1 cellular context compared by ENCODE assay signal in genomic region chr4:75673027-75673958, GRCh38.
TF ChIP-seq lines count a peak whose summit lies in the region.

Gene G3BP2, minus strand, starts transcription at chr4:75673411. Its CDS starts 11,386 bp downstream, at chr4:75662025.

TF ChIP-seq in HepG2, 621 proteins besides CTCF, POLR2A, EP300 and RAD21 (continued from another document and continues in another):
- TF ChIP-seq, protein P1, sequence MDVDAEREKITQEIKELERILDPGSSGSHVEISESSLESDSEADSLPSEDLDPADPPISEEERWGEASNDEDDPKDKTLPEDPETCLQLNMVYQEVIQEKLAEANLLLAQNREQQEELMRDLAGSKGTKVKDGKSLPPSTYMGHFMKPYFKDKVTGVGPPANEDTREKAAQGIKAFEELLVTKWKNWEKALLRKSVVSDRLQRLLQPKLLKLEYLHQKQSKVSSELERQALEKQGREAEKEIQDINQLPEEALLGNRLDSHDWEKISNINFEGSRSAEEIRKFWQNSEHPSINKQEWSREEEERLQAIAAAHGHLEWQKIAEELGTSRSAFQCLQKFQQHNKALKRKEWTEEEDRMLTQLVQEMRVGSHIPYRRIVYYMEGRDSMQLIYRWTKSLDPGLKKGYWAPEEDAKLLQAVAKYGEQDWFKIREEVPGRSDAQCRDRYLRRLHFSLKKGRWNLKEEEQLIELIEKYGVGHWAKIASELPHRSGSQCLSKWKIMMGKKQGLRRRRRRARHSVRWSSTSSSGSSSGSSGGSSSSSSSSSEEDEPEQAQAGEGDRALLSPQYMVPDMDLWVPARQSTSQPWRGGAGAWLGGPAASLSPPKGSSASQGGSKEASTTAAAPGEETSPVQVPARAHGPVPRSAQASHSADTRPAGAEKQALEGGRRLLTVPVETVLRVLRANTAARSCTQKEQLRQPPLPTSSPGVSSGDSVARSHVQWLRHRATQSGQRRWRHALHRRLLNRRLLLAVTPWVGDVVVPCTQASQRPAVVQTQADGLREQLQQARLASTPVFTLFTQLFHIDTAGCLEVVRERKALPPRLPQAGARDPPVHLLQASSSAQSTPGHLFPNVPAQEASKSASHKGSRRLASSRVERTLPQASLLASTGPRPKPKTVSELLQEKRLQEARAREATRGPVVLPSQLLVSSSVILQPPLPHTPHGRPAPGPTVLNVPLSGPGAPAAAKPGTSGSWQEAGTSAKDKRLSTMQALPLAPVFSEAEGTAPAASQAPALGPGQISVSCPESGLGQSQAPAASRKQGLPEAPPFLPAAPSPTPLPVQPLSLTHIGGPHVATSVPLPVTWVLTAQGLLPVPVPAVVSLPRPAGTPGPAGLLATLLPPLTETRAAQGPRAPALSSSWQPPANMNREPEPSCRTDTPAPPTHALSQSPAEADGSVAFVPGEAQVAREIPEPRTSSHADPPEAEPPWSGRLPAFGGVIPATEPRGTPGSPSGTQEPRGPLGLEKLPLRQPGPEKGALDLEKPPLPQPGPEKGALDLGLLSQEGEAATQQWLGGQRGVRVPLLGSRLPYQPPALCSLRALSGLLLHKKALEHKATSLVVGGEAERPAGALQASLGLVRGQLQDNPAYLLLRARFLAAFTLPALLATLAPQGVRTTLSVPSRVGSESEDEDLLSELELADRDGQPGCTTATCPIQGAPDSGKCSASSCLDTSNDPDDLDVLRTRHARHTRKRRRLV (CRISPR knock-in tag; IDR thresholded peaks at IDR 0.05), result no peak
- TF ChIP-seq ZNF672 (CRISPR knock-in tag; IDR thresholded peaks at IDR 0.05) (no peak), DPF2 (CRISPR knock-in tag; IDR thresholded peaks at IDR 0.05; ENCODE audit: borderline replicate concordance, low read depth) (no peak), ZNF614 (CRISPR knock-in tag; IDR thresholded peaks at IDR 0.05; ENCODE audit: borderline replicate concordance) (0 out of 2 replicates have a peak, but pooled peaks have one; percentile 18), KLF15 (CRISPR knock-in tag; IDR thresholded peaks at IDR 0.05; ENCODE audit: borderline replicate concordance) (peak; percentile 49; the same call in 1 of the 2 replicates), ZSCAN25 (CRISPR knock-in tag; IDR thresholded peaks at IDR 0.05) (peak; percentile 22; the same call in 1 of the 2 replicates), YEATS2 (CRISPR knock-in tag; IDR thresholded peaks at IDR 0.05; ENCODE audit: borderline replicate concordance) (peak; percentile 89; the same call in 1 of the 2 replicates), ARID3A (IDR thresholded peaks at IDR 0.05; ENCODE audit: low read depth, low read length) (no peak), ZBTB7A (CRISPR knock-in tag; IDR thresholded peaks at IDR 0.05) (no peak), SNRNP70 (IDR thresholded peaks at IDR 0.05; ENCODE audit: low read depth, low read length) (no peak), ZNF546 (CRISPR knock-in tag; conservative IDR thresholded peaks at IDR 0.05) (no peak; the same call in 1 of the 2 replicates), ZNF670 (CRISPR knock-in tag; IDR thresholded peaks at IDR 0.05; ENCODE audit: borderline replicate concordance) (no peak; the same call in 1 of the 2 replicates), ZNF770 (CRISPR knock-in tag; IDR thresholded peaks at IDR 0.05) (peak; percentile 57), PHF5A (CRISPR knock-in tag; IDR thresholded peaks at IDR 0.05; ENCODE audit: low read depth, unreplicated experiment) (no peak), ZNF101 (CRISPR knock-in tag; IDR thresholded peaks at IDR 0.05; ENCODE audit: borderline replicate concordance, low read depth) (no peak), ZNF362 (CRISPR knock-in tag; IDR thresholded peaks at IDR 0.05; ENCODE audit: borderline replicate concordance) (no peak; the same call in none of the 2 replicates), HOXA7 (CRISPR knock-in tag; IDR thresholded peaks at IDR 0.05) (no peak; the same call in 1 of the 2 replicates), ZNF350 (CRISPR knock-in tag; IDR thresholded peaks at IDR 0.05; ENCODE audit: borderline replicate concordance, low read depth) (peak; percentile 74), TFDP1 (CRISPR knock-in tag; IDR thresholded peaks at IDR 0.05; ENCODE audit: borderline replicate concordance) (peak; percentile 91), ZSCAN20 (CRISPR knock-in tag; IDR thresholded peaks at IDR 0.05; ENCODE audit: borderline replicate concordance) (no peak), ZNF589 (CRISPR knock-in tag; conservative IDR thresholded peaks at IDR 0.05) (no peak; the same call in 1 of the 2 replicates), ZFP37 (CRISPR knock-in tag; IDR thresholded peaks at IDR 0.05; ENCODE audit: borderline replicate concordance) (peak; percentile 67; the same call in 1 of the 2 replicates), RXRA (CRISPR knock-in tag; IDR thresholded peaks at IDR 0.05) (0 out of 2 replicates have a peak, but pooled peaks have one; percentile 32), RFX1 (IDR thresholded peaks at IDR 0.05) (no peak), NFRKB (IDR thresholded peaks at IDR 0.05) (no peak), RFXANK (CRISPR knock-in tag; IDR thresholded peaks at IDR 0.05) (no peak), ZBTB7B (CRISPR knock-in tag; IDR thresholded peaks at IDR 0.05) (no peak), ZNF660 (CRISPR knock-in tag; IDR thresholded peaks at IDR 0.05; ENCODE audit: borderline replicate concordance, low read depth) (no peak), ZNF441 (CRISPR knock-in tag; IDR thresholded peaks at IDR 0.05; ENCODE audit: borderline replicate concordance) (peak; percentile 33; the same call in 1 of the 2 replicates), ZBTB20 (CRISPR knock-in tag; IDR thresholded peaks at IDR 0.05; ENCODE audit: borderline replicate concordance, low read depth) (no peak; the same call in 1 of the 2 replicates), ZNF260 (CRISPR knock-in tag; IDR thresholded peaks at IDR 0.05; ENCODE audit: borderline replicate concordance, low read depth) (no peak), HES4 (CRISPR knock-in tag; IDR thresholded peaks at IDR 0.05; ENCODE audit: borderline replicate concordance) (0 out of 2 replicates have a peak, but pooled peaks have one; percentile 3)
- TF ChIP-seq, protein P2, sequence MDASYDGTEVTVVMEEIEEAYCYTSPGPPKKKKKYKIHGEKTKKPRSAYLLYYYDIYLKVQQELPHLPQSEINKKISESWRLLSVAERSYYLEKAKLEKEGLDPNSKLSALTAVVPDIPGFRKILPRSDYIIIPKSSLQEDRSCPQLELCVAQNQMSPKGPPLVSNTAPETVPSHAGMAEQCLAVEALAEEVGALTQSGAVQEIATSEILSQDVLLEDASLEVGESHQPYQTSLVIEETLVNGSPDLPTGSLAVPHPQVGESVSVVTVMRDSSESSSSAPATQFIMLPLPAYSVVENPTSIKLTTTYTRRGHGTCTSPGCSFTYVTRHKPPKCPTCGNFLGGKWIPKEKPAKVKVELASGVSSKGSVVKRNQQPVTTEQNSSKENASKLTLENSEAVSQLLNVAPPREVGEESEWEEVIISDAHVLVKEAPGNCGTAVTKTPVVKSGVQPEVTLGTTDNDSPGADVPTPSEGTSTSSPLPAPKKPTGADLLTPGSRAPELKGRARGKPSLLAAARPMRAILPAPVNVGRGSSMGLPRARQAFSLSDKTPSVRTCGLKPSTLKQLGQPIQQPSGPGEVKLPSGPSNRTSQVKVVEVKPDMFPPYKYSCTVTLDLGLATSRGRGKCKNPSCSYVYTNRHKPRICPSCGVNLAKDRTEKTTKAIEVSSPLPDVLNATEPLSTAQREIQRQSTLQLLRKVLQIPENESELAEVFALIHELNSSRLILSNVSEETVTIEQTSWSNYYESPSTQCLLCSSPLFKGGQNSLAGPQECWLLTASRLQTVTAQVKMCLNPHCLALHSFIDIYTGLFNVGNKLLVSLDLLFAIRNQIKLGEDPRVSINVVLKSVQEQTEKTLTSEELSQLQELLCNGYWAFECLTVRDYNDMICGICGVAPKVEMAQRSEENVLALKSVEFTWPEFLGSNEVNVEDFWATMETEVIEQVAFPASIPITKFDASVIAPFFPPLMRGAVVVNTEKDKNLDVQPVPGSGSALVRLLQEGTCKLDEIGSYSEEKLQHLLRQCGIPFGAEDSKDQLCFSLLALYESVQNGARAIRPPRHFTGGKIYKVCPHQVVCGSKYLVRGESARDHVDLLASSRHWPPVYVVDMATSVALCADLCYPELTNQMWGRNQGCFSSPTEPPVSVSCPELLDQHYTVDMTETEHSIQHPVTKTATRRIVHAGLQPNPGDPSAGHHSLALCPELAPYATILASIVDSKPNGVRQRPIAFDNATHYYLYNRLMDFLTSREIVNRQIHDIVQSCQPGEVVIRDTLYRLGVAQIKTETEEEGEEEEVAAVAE (CRISPR knock-in tag; IDR thresholded peaks at IDR 0.05; ENCODE audit: borderline replicate concordance), result no peak
- TF ChIP-seq, protein P3, sequence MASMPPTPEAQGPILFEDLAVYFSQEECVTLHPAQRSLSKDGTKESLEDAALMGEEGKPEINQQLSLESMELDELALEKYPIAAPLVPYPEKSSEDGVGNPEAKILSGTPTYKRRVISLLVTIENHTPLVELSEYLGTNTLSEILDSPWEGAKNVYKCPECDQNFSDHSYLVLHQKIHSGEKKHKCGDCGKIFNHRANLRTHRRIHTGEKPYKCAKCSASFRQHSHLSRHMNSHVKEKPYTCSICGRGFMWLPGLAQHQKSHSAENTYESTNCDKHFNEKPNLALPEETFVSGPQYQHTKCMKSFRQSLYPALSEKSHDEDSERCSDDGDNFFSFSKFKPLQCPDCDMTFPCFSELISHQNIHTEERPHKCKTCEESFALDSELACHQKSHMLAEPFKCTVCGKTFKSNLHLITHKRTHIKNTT (CRISPR knock-in tag; IDR thresholded peaks at IDR 0.05), result no peak
- TF ChIP-seq, protein P4, sequence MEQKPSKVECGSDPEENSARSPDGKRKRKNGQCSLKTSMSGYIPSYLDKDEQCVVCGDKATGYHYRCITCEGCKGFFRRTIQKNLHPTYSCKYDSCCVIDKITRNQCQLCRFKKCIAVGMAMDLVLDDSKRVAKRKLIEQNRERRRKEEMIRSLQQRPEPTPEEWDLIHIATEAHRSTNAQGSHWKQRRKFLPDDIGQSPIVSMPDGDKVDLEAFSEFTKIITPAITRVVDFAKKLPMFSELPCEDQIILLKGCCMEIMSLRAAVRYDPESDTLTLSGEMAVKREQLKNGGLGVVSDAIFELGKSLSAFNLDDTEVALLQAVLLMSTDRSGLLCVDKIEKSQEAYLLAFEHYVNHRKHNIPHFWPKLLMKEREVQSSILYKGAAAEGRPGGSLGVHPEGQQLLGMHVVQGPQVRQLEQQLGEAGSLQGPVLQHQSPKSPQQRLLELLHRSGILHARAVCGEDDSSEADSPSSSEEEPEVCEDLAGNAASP (CRISPR knock-in tag; IDR thresholded peaks at IDR 0.05; ENCODE audit: borderline replicate concordance), result 0 out of 2 replicates have a peak, but pooled peaks have one; percentile 15
- TF ChIP-seq, protein P5, sequence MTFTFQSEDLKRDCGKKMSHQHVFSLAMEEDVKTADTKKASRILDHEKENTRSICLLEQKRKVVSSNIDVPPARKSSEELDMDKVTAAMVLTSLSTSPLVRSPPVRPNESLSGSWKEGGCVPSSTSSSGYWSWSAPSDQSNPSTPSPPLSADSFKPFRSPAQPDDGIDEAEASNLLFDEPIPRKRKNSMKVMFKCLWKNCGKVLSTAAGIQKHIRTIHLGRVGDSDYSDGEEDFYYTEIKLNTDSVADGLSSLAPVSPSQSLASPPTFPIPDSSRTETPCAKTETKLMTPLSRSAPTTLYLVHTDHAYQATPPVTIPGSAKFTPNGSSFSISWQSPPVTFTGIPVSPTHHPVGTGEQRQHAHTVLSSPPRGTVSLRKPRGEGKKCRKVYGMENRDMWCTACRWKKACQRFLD (CRISPR knock-in tag; IDR thresholded peaks at IDR 0.05; ENCODE audit: borderline replicate concordance), result no peak
- TF ChIP-seq, protein P6, sequence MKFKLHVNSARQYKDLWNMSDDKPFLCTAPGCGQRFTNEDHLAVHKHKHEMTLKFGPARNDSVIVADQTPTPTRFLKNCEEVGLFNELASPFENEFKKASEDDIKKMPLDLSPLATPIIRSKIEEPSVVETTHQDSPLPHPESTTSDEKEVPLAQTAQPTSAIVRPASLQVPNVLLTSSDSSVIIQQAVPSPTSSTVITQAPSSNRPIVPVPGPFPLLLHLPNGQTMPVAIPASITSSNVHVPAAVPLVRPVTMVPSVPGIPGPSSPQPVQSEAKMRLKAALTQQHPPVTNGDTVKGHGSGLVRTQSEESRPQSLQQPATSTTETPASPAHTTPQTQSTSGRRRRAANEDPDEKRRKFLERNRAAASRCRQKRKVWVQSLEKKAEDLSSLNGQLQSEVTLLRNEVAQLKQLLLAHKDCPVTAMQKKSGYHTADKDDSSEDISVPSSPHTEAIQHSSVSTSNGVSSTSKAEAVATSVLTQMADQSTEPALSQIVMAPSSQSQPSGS (CRISPR knock-in tag; IDR thresholded peaks at IDR 0.05), result no peak
